In the genomic region with DNA sequence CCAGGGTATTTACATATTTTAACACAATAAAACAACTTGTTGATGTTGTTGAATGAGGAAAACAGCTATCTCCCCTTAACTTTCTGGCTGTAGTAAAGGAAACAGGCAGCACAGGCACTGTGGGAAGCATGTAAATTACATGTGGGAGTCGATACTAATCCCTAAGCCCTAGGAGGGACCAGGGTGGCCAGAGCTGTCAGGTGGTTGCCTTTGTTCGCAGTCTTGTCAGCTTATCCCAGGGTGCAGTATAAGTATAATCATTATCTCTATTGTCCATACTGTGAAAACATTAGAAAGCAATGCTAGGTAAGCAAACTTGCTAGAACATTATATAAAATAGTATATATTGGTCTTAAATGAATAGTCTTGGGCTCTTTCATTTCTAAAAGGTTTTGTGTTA, we compare ENCODE assay signal across 2 cellular contexts.
TF ChIP-seq lines count a peak whose summit lies in the region.

No MANE protein-coding gene starts in this region.

TF ChIP-seq in GM23338, 12 proteins besides CTCF, POLR2A, EP300 and RAD21 (continued from another document):
- TF ChIP-seq, protein P1, sequence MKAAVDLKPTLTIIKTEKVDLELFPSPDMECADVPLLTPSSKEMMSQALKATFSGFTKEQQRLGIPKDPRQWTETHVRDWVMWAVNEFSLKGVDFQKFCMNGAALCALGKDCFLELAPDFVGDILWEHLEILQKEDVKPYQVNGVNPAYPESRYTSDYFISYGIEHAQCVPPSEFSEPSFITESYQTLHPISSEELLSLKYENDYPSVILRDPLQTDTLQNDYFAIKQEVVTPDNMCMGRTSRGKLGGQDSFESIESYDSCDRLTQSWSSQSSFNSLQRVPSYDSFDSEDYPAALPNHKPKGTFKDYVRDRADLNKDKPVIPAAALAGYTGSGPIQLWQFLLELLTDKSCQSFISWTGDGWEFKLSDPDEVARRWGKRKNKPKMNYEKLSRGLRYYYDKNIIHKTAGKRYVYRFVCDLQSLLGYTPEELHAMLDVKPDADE (IDR thresholded peaks at IDR 0.05), result no peak
- TF ChIP-seq EZH2 (IDR thresholded peaks at IDR 0.05; ENCODE audit: low read depth, unreplicated experiment) (no peak), ZNF462 (CRISPR knock-in tag; IDR thresholded peaks at IDR 0.05) (no peak), POLR2AphosphoS5 (IDR thresholded peaks at IDR 0.05; ENCODE audit: low read depth) (no peak), CREB1 (CRISPR knock-in tag; IDR thresholded peaks at IDR 0.05; ENCODE audit: low read depth) (no peak), ZNF331 (CRISPR knock-in tag; IDR thresholded peaks at IDR 0.05; ENCODE audit: low read depth) (no peak), NANOG (IDR thresholded peaks at IDR 0.05; ENCODE audit: borderline replicate concordance) (no peak), ZNF114 (CRISPR knock-in tag; IDR thresholded peaks at IDR 0.05) (no peak)
- TF ChIP-seq, protein P2, sequence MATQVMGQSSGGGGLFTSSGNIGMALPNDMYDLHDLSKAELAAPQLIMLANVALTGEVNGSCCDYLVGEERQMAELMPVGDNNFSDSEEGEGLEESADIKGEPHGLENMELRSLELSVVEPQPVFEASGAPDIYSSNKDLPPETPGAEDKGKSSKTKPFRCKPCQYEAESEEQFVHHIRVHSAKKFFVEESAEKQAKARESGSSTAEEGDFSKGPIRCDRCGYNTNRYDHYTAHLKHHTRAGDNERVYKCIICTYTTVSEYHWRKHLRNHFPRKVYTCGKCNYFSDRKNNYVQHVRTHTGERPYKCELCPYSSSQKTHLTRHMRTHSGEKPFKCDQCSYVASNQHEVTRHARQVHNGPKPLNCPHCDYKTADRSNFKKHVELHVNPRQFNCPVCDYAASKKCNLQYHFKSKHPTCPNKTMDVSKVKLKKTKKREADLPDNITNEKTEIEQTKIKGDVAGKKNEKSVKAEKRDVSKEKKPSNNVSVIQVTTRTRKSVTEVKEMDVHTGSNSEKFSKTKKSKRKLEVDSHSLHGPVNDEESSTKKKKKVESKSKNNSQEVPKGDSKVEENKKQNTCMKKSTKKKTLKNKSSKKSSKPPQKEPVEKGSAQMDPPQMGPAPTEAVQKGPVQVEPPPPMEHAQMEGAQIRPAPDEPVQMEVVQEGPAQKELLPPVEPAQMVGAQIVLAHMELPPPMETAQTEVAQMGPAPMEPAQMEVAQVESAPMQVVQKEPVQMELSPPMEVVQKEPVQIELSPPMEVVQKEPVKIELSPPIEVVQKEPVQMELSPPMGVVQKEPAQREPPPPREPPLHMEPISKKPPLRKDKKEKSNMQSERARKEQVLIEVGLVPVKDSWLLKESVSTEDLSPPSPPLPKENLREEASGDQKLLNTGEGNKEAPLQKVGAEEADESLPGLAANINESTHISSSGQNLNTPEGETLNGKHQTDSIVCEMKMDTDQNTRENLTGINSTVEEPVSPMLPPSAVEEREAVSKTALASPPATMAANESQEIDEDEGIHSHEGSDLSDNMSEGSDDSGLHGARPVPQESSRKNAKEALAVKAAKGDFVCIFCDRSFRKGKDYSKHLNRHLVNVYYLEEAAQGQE (IDR thresholded peaks at IDR 0.05; ENCODE audit: unreplicated experiment), result no peak

TF ChIP-seq in K562, 482 proteins besides CTCF, POLR2A, EP300 and RAD21 (continued from another document):
- TF ChIP-seq KAT2B (IDR thresholded peaks at IDR 0.05; ENCODE audit: low read depth, low read length) (no peak), ZNF655 (CRISPR knock-in tag; IDR thresholded peaks at IDR 0.05) (no peak), TCF3 (CRISPR knock-in tag; IDR thresholded peaks at IDR 0.05) (peak; percentile 54), CBFA2T3 (IDR thresholded peaks at IDR 0.05) (peak; percentile 58), BMI1 (IDR thresholded peaks at IDR 0.05; ENCODE audit: low read length) (no peak), RBM14 (IDR thresholded peaks at IDR 0.05; ENCODE audit: borderline replicate concordance, insufficient read depth, low read depth, low read length) (no peak), SPI1 (IDR thresholded peaks at IDR 0.05; ENCODE audit: borderline replicate concordance, low read depth, low read length) (no peak), MYC (IDR thresholded peaks at IDR 0.05; ENCODE audit: low read depth, low read length) (no peak), MYC (CRISPR knock-in tag; IDR thresholded peaks at IDR 0.05; ENCODE audit: borderline replicate concordance, low read depth) (no peak), SP2 (IDR thresholded peaks at IDR 0.05; ENCODE audit: extremely low read depth, low read depth, low read length, poor library complexity, severe bottlenecking) (no peak), ZNF134 (CRISPR knock-in tag; conservative IDR thresholded peaks at IDR 0.05) (no peak)
- TF ChIP-seq, protein P3, sequence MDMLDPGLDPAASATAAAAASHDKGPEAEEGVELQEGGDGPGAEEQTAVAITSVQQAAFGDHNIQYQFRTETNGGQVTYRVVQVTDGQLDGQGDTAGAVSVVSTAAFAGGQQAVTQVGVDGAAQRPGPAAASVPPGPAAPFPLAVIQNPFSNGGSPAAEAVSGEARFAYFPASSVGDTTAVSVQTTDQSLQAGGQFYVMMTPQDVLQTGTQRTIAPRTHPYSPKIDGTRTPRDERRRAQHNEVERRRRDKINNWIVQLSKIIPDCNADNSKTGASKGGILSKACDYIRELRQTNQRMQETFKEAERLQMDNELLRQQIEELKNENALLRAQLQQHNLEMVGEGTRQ (CRISPR knock-in tag; IDR thresholded peaks at IDR 0.05), result no peak
